In the genomic region with DNA sequence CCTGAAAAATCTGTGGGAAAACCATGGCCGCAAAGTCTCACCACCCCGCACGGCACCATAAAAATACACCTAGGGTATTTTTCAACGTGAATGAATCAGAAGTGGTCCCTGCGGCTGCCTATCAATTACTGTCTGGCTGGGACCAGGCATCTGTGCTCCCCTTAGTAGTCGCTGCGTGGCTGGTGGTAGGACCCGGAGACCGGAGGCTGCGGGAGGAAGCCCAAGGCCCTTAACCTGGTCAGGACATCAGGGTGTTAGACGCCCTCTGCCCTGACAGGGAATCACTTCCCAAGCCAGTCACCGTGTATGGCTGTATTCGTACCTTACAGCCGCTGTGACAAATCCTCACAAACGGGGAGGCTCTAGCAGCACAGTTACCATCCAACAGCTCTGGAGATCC, we compare ENCODE assay signal across 26 cellular contexts.
"Had no signal": no experiment of that assay in that cellular context is flagged by ENCODE, and none has a peak within 500 bp of the region (broad histone marks: within the 10 kb centered on the region; RNA-seq: fewer than 3 reads in every experiment).

No MANE protein-coding gene starts in this region.

- H3K4me3 ChIP-seq: colonic mucosa, esophagus muscularis mucosa, gastroesophageal sphincter, heart right ventricle, lower lobe of right lung, mucosa of descending colon, thoracic aorta, tibial nerve, upper lobe of right lung, uterus had no signal

- H3K4me1 Mint-ChIP-seq: immature natural killer cell had no signal

- H3K9me3 ChIP-seq: colonic mucosa, gastroesophageal sphincter, lower lobe of right lung, mucosa of descending colon, thoracic aorta, tibial nerve, upper lobe of right lung, uterus had no signal

- H3K4me3 Mint-ChIP-seq: dendritic cell treated with granulocyte-macrophage colony-stimulating factor and Interleukin-4, amounts not matched to agents 40 ng/mL and 50 ng/mL, for 4 days; immature natural killer cell; natural killer cell treated with Interleukin-12 subunit alpha and Interleukin-12 subunit beta and Interleukin-15 and Interleukin-18, amount 100 ng/mL, for 72 hours; stimulated activated naive B cell treated with anti-CD40 and anti-IgM and Interleukin-4, amounts not matched to agents 10 μg/mL and 1 μg/mL and 100 μg/mL, for 72 hours; stimulated activated naive CD8-positive, alpha-beta T cell treated with anti-CD3 and anti-CD28 coated beads, Interleukin-15, Interleukin-2, amounts not matched to agents 100 ng/mL and 50 ng/mL, for 24 hours had no signal

- ATAC-seq: foreskin keratinocyte; gastroesophageal sphincter; heart right ventricle; left ventricle myocardium superior; lower lobe of right lung; mucosa of descending colon; natural killer cell treated with Interleukin-12 subunit alpha and Interleukin-12 subunit beta and Interleukin-15 and Interleukin-18, amount 100 ng/mL, for 72 hours; upper lobe of right lung had no signal

- H3K27me3 ChIP-seq: colonic mucosa, foreskin keratinocyte, tibial nerve, upper lobe of right lung, uterus had no signal

- H3K27me3 Mint-ChIP-seq: dendritic cell treated with granulocyte-macrophage colony-stimulating factor and Interleukin-4, amounts not matched to agents 40 ng/mL and 50 ng/mL, for 4 days had no signal

- H3K36me3 ChIP-seq: colonic mucosa, esophagus muscularis mucosa, gastroesophageal sphincter, heart right ventricle, lower lobe of right lung, thoracic aorta, tibial nerve, upper lobe of right lung, uterus had no signal

- H3K27ac Mint-ChIP-seq: dendritic cell treated with granulocyte-macrophage colony-stimulating factor and Interleukin-4, amounts not matched to agents 40 ng/mL and 50 ng/mL, for 4 days; immature natural killer cell; natural killer cell treated with Interleukin-12 subunit alpha and Interleukin-12 subunit beta and Interleukin-15 and Interleukin-18, amount 100 ng/mL, for 72 hours; stimulated activated naive B cell treated with anti-CD40 and anti-IgM and Interleukin-4, amounts not matched to agents 10 μg/mL and 1 μg/mL and 100 μg/mL, for 72 hours; stimulated activated naive CD8-positive, alpha-beta T cell treated with anti-CD3 and anti-CD28 coated beads, Interleukin-15, Interleukin-2, amounts not matched to agents 100 ng/mL and 50 ng/mL, for 24 hours had no signal

- H3K4me1 ChIP-seq: colonic mucosa, esophagus muscularis mucosa, foreskin keratinocyte, gastroesophageal sphincter, heart right ventricle, lower lobe of right lung, tibial nerve, upper lobe of right lung, uterus had no signal

- H3K36me3 Mint-ChIP-seq: immature natural killer cell; natural killer cell treated with Interleukin-12 subunit alpha and Interleukin-12 subunit beta and Interleukin-15 and Interleukin-18, amount 100 ng/mL, for 72 hours had no signal

- H3K9me3 Mint-ChIP-seq: dendritic cell treated with granulocyte-macrophage colony-stimulating factor and Interleukin-4, amounts not matched to agents 40 ng/mL and 50 ng/mL, for 4 days; immature natural killer cell; natural killer cell treated with Interleukin-12 subunit alpha and Interleukin-12 subunit beta and Interleukin-15 and Interleukin-18, amount 100 ng/mL, for 72 hours; neural crest cell; stimulated activated naive CD8-positive, alpha-beta T cell treated with anti-CD3 and anti-CD28 coated beads, Interleukin-15, Interleukin-2, amounts not matched to agents 100 ng/mL and 50 ng/mL, for 24 hours had no signal

- DNase-seq: colonic mucosa; effector memory CD4-positive, alpha-beta T cell; foreskin keratinocyte; glutamatergic neuron; heart right ventricle; hippocampal formation; immature natural killer cell; islet precursor cell; left ventricle myocardium superior; lower lobe of right lung; mucosa of descending colon; naive B cell; small intestine; stimulated activated CD4-positive, alpha-beta T cell treated with anti-CD3 and anti-CD28 coated beads, Interleukin-15, amount 100 ng/mL, for 24 hours; stimulated activated CD4-positive, alpha-beta T cell treated with anti-CD3 and anti-CD28 coated beads, Interleukin-2, amount 100 ng/mL, for 48 hours; stimulated activated naive B cell treated with anti-CD40 and anti-IgM and Interleukin-4, amounts not matched to agents 10 μg/mL and 1 μg/mL and 100 μg/mL, for 72 hours; upper lobe of right lung; uterus had no signal

- H3K27ac ChIP-seq: colonic mucosa, esophagus muscularis mucosa, foreskin keratinocyte, gastroesophageal sphincter, heart right ventricle, lower lobe of right lung, thoracic aorta, tibial nerve, upper lobe of right lung, uterus had no signal
